15 cellular contexts compared by ENCODE assay signal in genomic region chr10:86102446-86102845, GRCh38.
DNase-seq lines count a peak whose midpoint lies in the region; ATAC-seq and TF ChIP-seq lines count a peak whose summit lies in the region.
"Had no signal": no experiment of that assay in that cellular context is flagged by ENCODE, and none has a peak within 500 bp of the region (broad histone marks: within the 10 kb centered on the region; RNA-seq: fewer than 3 reads in every experiment).

No MANE protein-coding gene starts in this region.

- intact Hi-C loops in Right ventricle myocardium inferior (cut with DNase I) (loop anchor here (10.0 kb wide), 1 partner anchor 262 kb away; the partner anchor contains the start of gene GRID1), right cardiac atrium (cut with DNase I) (no loop called here), uterus (cut with DNase I; ENCODE audit: low total_unique reads) (no loop called here)

- no peaks in the 10 kb centered on the region for H3K4me1 ChIP-seq in right cardiac atrium (ENCODE audit: control insufficient read depth, insufficient read depth, low read length)
- H3K4me1 ChIP-seq in uterus, result no peaks in the 10 kb centered on the region

- H3K27ac ChIP-seq in right cardiac atrium (ENCODE audit: low read length) (no peak overlapping the region), uterus (no peak overlapping the region)
- H3K27ac ChIP-seq: C4-2B, GM23248, HL-60 had no signal

- TF ChIP-seq POLR2A in uterus (IDR thresholded peaks at IDR 0.05), result no peak

- H3K27me3 ChIP-seq in right cardiac atrium (ENCODE audit: control insufficient read depth, insufficient read depth), result no peaks in the 10 kb centered on the region
- H3K27me3 ChIP-seq in uterus, result no peaks in the 10 kb centered on the region

- H3K36me3 ChIP-seq in uterus, result no peaks in the 10 kb centered on the region

- H3K9me3 ChIP-seq in right cardiac atrium (ENCODE audit: control insufficient read depth, low read length) (no peaks in the 10 kb centered on the region), uterus (no peaks in the 10 kb centered on the region)

- ATAC-seq in Right ventricle myocardium inferior (no peak), right cardiac atrium (no peak)
- ATAC-seq: HCT116 had no signal

- no peak overlapping the region for H3K4me3 ChIP-seq in right cardiac atrium (ENCODE audit: low read length)
- no peak overlapping the region for H3K4me3 ChIP-seq in uterus
- H3K4me3 ChIP-seq: GM23248 had no signal

- TF ChIP-seq CTCF in uterus (IDR thresholded peaks at IDR 0.05), result no peak

- DNase-seq in Right ventricle myocardium inferior (ENCODE audit: missing footprints) (peak; percentile 35), right cardiac atrium (no peak), NCI-H345 treated with DMSO at 0.1 percent for 48 hours (lab: John Stamatoyannopoulos, UW; ENCODE audit: unreplicated experiment) (peak; percentile 42), mesenteric fat pad (ENCODE audit: low spot score) (peak; percentile 43), NCI-H82 (lab: John Stamatoyannopoulos, UW) (no peak), uterus (no peak)
- no peak for DNase-seq in stimulated activated naive CD4-positive, alpha-beta T cell (lab: John Stamatoyannopoulos, UW)
- DNase-seq: CD4-positive, alpha-beta memory T cell; DMS153; DMS79 treated with DMSO at 0.1 percent for 48 hours; EL; GM23248 had no signal

- 82% methylated on average over 5 of the region's 5 CpGs for WGBS in right cardiac atrium

Comparison
In these comparisons a context has a peak if more than half of its experiments do, and no peak if none do; other contexts are left out.
1. DNase-seq: peak in Right ventricle myocardium inferior (single experiment), NCI-H345 treated with DMSO at 0.1 percent for 48 hours (single experiment) and mesenteric fat pad (single experiment); none in right cardiac atrium (0 of 3), NCI-H82 (single experiment), uterus (0 of 2) and stimulated activated naive CD4-positive, alpha-beta T cell (0 of 6).